1 cellular context compared by ENCODE assay signal in genomic region chr18:34928068-34928753, GRCh38.
TF ChIP-seq lines count a peak whose summit lies in the region.

No MANE protein-coding gene starts in this region.

TF ChIP-seq in liver, 16 proteins besides CTCF, POLR2A, EP300 and RAD21 (continued from another document):
- TF ChIP-seq REST (IDR thresholded peaks at IDR 0.05) (no peak), FOXA2 (IDR thresholded peaks at IDR 0.05) (no peak), RXRA (IDR thresholded peaks at IDR 0.05) (peak; percentile 75 to 86), FOXA1 (IDR thresholded peaks at IDR 0.05) (no peak), HNF4A (conservative IDR thresholded peaks at IDR 0.05) (peak; percentile 86 to 94), EGR1 (IDR thresholded peaks at IDR 0.05; ENCODE audit: low read depth in 2 of 2) (peak in 1 of 2 donors; percentile 34), NR2F2 (IDR thresholded peaks at IDR 0.05) (peak; percentile 87), SP1 (IDR thresholded peaks at IDR 0.05) (peak; percentile 80)
